8 cellular contexts compared by ENCODE assay signal in the genomic region with DNA sequence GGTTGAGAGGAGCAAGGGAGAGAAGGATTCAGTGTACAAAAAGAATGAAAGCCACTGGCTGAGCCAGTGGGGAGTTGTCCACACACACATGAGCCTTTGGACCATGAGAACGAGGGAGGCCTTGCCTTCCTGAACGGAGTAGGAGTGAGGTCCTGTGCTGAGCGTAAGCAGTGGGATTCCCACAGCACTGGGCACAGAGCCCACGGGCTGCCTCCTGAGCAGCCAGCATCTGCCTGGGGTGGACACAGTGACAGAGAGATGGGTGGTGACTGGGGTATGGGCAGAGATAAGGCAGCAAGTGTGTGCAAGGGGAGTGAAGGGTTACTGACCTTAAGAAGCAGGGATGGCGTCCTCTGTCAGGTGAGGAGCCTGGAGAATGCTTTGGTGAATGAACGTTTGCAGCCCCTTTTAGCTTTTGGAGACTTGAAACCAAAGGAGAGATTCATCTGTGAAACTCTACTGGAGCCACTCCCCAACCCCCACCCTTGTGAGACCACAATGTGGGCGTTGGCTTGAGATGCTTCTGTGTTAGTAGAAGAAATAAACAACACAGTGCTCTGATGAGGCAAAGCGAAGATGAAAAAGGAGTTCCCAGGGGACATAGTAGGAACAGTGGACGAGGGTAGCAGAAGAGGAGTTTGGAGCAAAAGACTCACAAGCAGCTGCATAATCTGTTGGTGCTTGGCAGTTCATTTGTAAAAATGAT. TPM values are rescaled to one million over a fixed set of nuclear protein-coding genes. Genes with fewer than 3 reads are reported as not detected.
A peak's percentile ranks its signal among the peaks of the same experiment; 100 is the strongest.
DNase-seq lines count a peak whose midpoint lies in the region; ATAC-seq and TF ChIP-seq lines count a peak whose summit lies in the region.

No MANE protein-coding gene starts in this region.

- WGBS in tibial nerve, 2 donors, result 58 to 65% methylated on average over 9 of the region's 9 CpGs

- TF ChIP-seq EP300 in tibial nerve (IDR thresholded peaks at IDR 0.05), result no peak

- no peaks in the 10 kb centered on the region for H3K36me3 ChIP-seq in tibial nerve

- H3K27ac ChIP-seq in tibial nerve, result peak overlapping the region in 1 of 4 donors; percentile 47

- peaks cover 0 to 5% (median 1%) of the 10 kb centered on the region in 4 donors for H3K4me1 ChIP-seq in tibial nerve

- no peak overlapping the region for H3K4me3 ChIP-seq in tibial nerve

- no peaks in the 10 kb centered on the region for H3K27me3 ChIP-seq in tibial nerve

- DNase-seq in activated T-cell treated with anti-CD3 and anti-CD28 coated beads, Interleukin-2, amount 50 U/mL, for 1 hour, result peak; percentile 57
- DNase-seq in stimulated activated CD4-positive, alpha-beta T cell treated with anti-CD3 and anti-CD28 coated beads, Interleukin-2, amount 100 ng/mL, for 4 hours (ENCODE audit: low read depth), result peak; percentile 21
- no peak for DNase-seq in NCI-H446 (lab: John Stamatoyannopoulos, UW)
- no peak for DNase-seq in NCI-H345 (lab: John Stamatoyannopoulos, UW)
- no peak for DNase-seq in tibial nerve (ENCODE audit: low spot score in 2 of 2)
- no peak for DNase-seq in kidney glomerular epithelial cell (lab: John Stamatoyannopoulos, UW)

- peak; percentile 42 for ATAC-seq in GM18868 (IDR thresholded peaks at IDR 0.05; ENCODE audit: unreplicated experiment)
- peak; percentile 50 for ATAC-seq in HG03439 (IDR thresholded peaks at IDR 0.05; ENCODE audit: unreplicated experiment)

- no peak for TF ChIP-seq POLR2A in tibial nerve (IDR thresholded peaks at IDR 0.05)

- TF ChIP-seq CTCF in tibial nerve (IDR thresholded peaks at IDR 0.05), result no peak

- H3K9me3 ChIP-seq in tibial nerve, result no peaks in the 10 kb centered on the region

RNA-seq across cellular contexts. Expression of a gene that starts 56.5 kb away (rescaled TPM):
- total RNA-seq in tibial nerve, result 1 to 10 TPM; 4.6 to 9.6 (median 6.6) TPM

Comparison
In these comparisons a context has a peak if more than half of its experiments do, and no peak if none do; other contexts are left out.
1. DNase-seq: peak in activated T-cell treated with anti-CD3 and anti-CD28 coated beads, Interleukin-2, amount 50 U/mL, for 1 hour (single experiment) and stimulated activated CD4-positive, alpha-beta T cell treated with anti-CD3 and anti-CD28 coated beads, Interleukin-2, amount 100 ng/mL, for 4 hours (single experiment); none in NCI-H446 (0 of 2), NCI-H345 (single experiment), tibial nerve (0 of 2) and kidney glomerular epithelial cell (single experiment).